In the genomic region with DNA sequence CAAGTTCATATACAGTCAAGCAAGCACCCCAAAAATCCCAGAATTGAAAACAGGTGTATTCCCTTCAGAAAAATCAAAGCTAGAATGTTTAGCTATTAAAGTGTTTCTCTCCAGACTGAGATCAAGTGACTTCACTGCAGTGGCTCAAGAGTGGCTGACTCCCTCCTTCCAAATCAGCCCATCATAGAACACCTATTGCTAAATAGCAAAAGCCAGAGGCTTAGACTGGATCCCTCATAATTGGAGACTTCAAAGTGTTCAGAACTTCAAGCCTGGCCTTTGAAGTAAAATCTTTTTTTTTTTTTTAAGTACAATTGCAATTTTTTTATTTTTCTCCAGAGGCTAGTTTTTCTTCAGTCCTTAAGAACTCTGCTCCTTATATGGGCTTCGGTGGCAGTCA, we compare ENCODE assay signal across 15 cellular contexts. TPM values are rescaled to one million over a fixed set of nuclear protein-coding genes. Genes with fewer than 3 reads are reported as not detected.
DNase-seq lines count a peak whose midpoint lies in the region; ATAC-seq and TF ChIP-seq lines count a peak whose summit lies in the region.
"Had no signal": no experiment of that assay in that cellular context is flagged by ENCODE, and none has a peak within 500 bp of the region (broad histone marks: within the 10 kb centered on the region; RNA-seq: fewer than 3 reads in every experiment).

No MANE protein-coding gene starts in this region.

- H3K27me3 Mint-ChIP-seq in activated CD4-positive, alpha-beta T cell treated with anti-CD3 and anti-CD28 coated beads, Interleukin-2, amount 10 ng/mL, durations not matched to agents 24 days and 14 days, result no peaks in the 10 kb centered on the region
- H3K27me3 Mint-ChIP-seq in effector memory CD8-positive, alpha-beta T cell, result no peaks in the 10 kb centered on the region
- H3K27me3 Mint-ChIP-seq in osteocyte (ENCODE audit: unreplicated experiment), result no peaks in the 10 kb centered on the region

- H3K79me2 ChIP-seq in PC-3 (ENCODE audit: low read length), result peaks cover 44% of the 10 kb centered on the region

- no TSS peak for BruUV-seq in PC-3 (replicated peaks; lab: Mats Ljungman, UMichigan)

- H3K4me1 ChIP-seq in PC-3 (ENCODE audit: insufficient read depth, low read length), result peaks cover 83% of the 10 kb centered on the region

- H3K9ac ChIP-seq in PC-3 (ENCODE audit: low read length), result peak overlapping the region; percentile 57; the same call in 1 of the 2 replicates

- CTCF ChIA-PET in PC-3 (lab: Charles Lee), result no interaction called here

- intact Hi-C loops in activated CD4-positive, alpha-beta T cell treated with anti-CD3 and anti-CD28 coated beads, Interleukin-2, amount 10 ng/mL, durations not matched to agents 24 days and 14 days (cut with micrococcal nuclease), result no loop called here
- intact Hi-C loops in PC-3 (cut with micrococcal nuclease), result no loop called here

- no peaks in the 10 kb centered on the region for H3K9me2 ChIP-seq in PC-3 (replicated peaks; ENCODE audit: low read length)

- POLR2A ChIA-PET in PC-3 (lab: Charles Lee; ENCODE audit: unreplicated experiment), result no interaction called here

- peaks cover 34% of the 10 kb centered on the region for H3K4me1 Mint-ChIP-seq in activated CD4-positive, alpha-beta T cell treated with anti-CD3 and anti-CD28 coated beads, Interleukin-2, amount 10 ng/mL, durations not matched to agents 24 days and 14 days
- H3K4me1 Mint-ChIP-seq in effector memory CD8-positive, alpha-beta T cell (ENCODE audit: low read depth in 2 of 2), result peaks cover 9 to 45% of the 10 kb centered on the region in 2 donors
- peaks cover 54% of the 10 kb centered on the region for H3K4me1 Mint-ChIP-seq in osteocyte (ENCODE audit: unreplicated experiment)

- no peaks in the 10 kb centered on the region for H3K9me3 Mint-ChIP-seq in activated CD4-positive, alpha-beta T cell treated with anti-CD3 and anti-CD28 coated beads, Interleukin-2, amount 10 ng/mL, durations not matched to agents 24 days and 14 days
- no peaks in the 10 kb centered on the region for H3K9me3 Mint-ChIP-seq in effector memory CD8-positive, alpha-beta T cell
- H3K9me3 Mint-ChIP-seq in osteocyte (ENCODE audit: unreplicated experiment), result no peaks in the 10 kb centered on the region

- H3K27ac ChIP-seq in PC-3 (ENCODE audit: low read length), result peak overlapping the region; percentile 91
- H3K27ac ChIP-seq: A549 had no signal

- H4K20me1 ChIP-seq in PC-3 (ENCODE audit: low read length), result no peaks in the 10 kb centered on the region

- H3K27ac Mint-ChIP-seq in activated CD4-positive, alpha-beta T cell treated with anti-CD3 and anti-CD28 coated beads, Interleukin-2, amount 10 ng/mL, durations not matched to agents 24 days and 14 days, result peak overlapping the region; percentile 45
- peak overlapping the region; percentile 41 to 52 for H3K27ac Mint-ChIP-seq in effector memory CD8-positive, alpha-beta T cell
- peak overlapping the region; percentile 11 for H3K27ac Mint-ChIP-seq in osteocyte (ENCODE audit: unreplicated experiment)

- no peaks in the 10 kb centered on the region for H3K36me3 ChIP-seq in PC-3 (ENCODE audit: low read depth, low read length)

- no peak overlapping the region for H3K4me3 ChIP-seq in PC-3 (ENCODE audit: low read length)
- H3K4me3 ChIP-seq: A549 had no signal

- H2AFZ ChIP-seq in PC-3 (ENCODE audit: low read length), result no peak overlapping the region

- no peaks in the 10 kb centered on the region for H3K27me3 ChIP-seq in PC-3 (ENCODE audit: low read length)

- peaks cover 33% of the 10 kb centered on the region for H3K36me3 Mint-ChIP-seq in activated CD4-positive, alpha-beta T cell treated with anti-CD3 and anti-CD28 coated beads, Interleukin-2, amount 10 ng/mL, durations not matched to agents 24 days and 14 days (ENCODE audit: low read depth)
- H3K36me3 Mint-ChIP-seq in effector memory CD8-positive, alpha-beta T cell (ENCODE audit: insufficient read depth), result peaks cover 3% of the 10 kb centered on the region
- H3K36me3 Mint-ChIP-seq in osteocyte (ENCODE audit: unreplicated experiment), result peaks cover 8% of the 10 kb centered on the region

- ATAC-seq in PC-3, result no peak
- ATAC-seq in effector memory CD8-positive, alpha-beta T cell (replicated peaks), result no peak
- ATAC-seq: A549 had no signal

- H3K9me3 ChIP-seq in PC-3 (ENCODE audit: low read length), result no peaks in the 10 kb centered on the region
- H3K9me3 ChIP-seq: A549 had no signal

- H3K4me3 Mint-ChIP-seq in activated CD4-positive, alpha-beta T cell treated with anti-CD3 and anti-CD28 coated beads, Interleukin-2, amount 10 ng/mL, durations not matched to agents 24 days and 14 days, result peak overlapping the region; percentile 24
- H3K4me3 Mint-ChIP-seq in effector memory CD8-positive, alpha-beta T cell, result no peak overlapping the region
- no peak overlapping the region for H3K4me3 Mint-ChIP-seq in osteocyte (ENCODE audit: unreplicated experiment)

- DNase-seq in activated CD4-positive, alpha-beta T cell treated with anti-CD3 and anti-CD28 coated beads, Interleukin-2, amount 10 ng/mL, durations not matched to agents 24 days and 14 days, result no peak
- no peak for DNase-seq in activated CD4-positive, alpha-beta T cell treated with anti-CD3 and anti-CD28 coated beads, Interleukin-2, amount 50 U/mL, for 4 hours
- DNase-seq in PC-3, result no peak
- DNase-seq in effector memory CD8-positive, alpha-beta T cell, result no peak
- DNase-seq in osteocyte (ENCODE audit: extremely low spot score, unreplicated experiment), result no peak
- no peak for DNase-seq in stimulated activated CD4-positive, alpha-beta T cell treated with anti-CD3 and anti-CD28 coated beads, Interleukin-4, amount 100 ng/mL, for 4 hours
- no peak for DNase-seq in COLO668 (lab: John Stamatoyannopoulos, UW; ENCODE audit: unreplicated experiment)
- DNase-seq in DMS53 (lab: John Stamatoyannopoulos, UW), result no peak
- DNase-seq: activated CD4-positive, CD25-positive, alpha-beta regulatory T cell; amniotic stem cell; erythroblast; NCI-H2081; NCI-H524 treated with DMSO at 0.1 percent for 48 hours; SW 1271 had no signal

- H3F3A ChIP-seq in PC-3 (ENCODE audit: low read length, unreplicated experiment), result peaks cover 14% of the 10 kb centered on the region

- H3K4me2 ChIP-seq in PC-3 (ENCODE audit: low read length), result no peak overlapping the region
- H3K4me2 ChIP-seq: A549 had no signal

- TF ChIP-seq CTCF in PC-3 (conservative IDR thresholded peaks at IDR 0.05; ENCODE audit: low read depth, low read length), result no peak
- TF ChIP-seq CTCF in osteocyte (IDR thresholded peaks at IDR 0.05), result no peak

RNA-seq across cellular contexts. Expression of a gene that starts 50.0 kb away (rescaled TPM):
- 62.6 and 66.5 TPM in 2 replicates for total RNA-seq in activated CD4-positive, alpha-beta T cell treated with anti-CD3 and anti-CD28 coated beads, Interleukin-2, amount 10 ng/mL, durations not matched to agents 24 days and 14 days
- 24.9 and 29.7 TPM in 2 replicates for total RNA-seq in PC-3 (2014; rRNA removed)
- 72.3 and 78.6 TPM in 2 replicates for total RNA-seq in osteocyte
